ENCODE assay signal across 19 cellular contexts in genomic region chr13:33571618-33572017, GRCh38.
A peak's percentile ranks its signal among the peaks of the same experiment; 100 is the strongest.
DNase-seq lines count a peak whose midpoint lies in the region; ATAC-seq and TF ChIP-seq lines count a peak whose summit lies in the region.
"Had no signal": no experiment of that assay in that cellular context is flagged by ENCODE, and none has a peak within 500 bp of the region (broad histone marks: within the 10 kb centered on the region; RNA-seq: fewer than 3 reads in every experiment).

No MANE protein-coding gene starts in this region.

- TF ChIP-seq CTCF in GM20000 (IDR thresholded peaks at IDR 0.05; ENCODE audit: extremely low read depth, missing control alignments): no peak

- intact Hi-C loops in Right ventricle myocardium superior (cut with DNase I): no loop called here

- no peak for TF ChIP-seq POLR2A in GM18505 (IDR thresholded peaks at IDR 0.05; ENCODE audit: borderline replicate concordance, extremely low read depth, insufficient read depth, insufficient read length)

- DNase-seq in GM20000 (ENCODE audit: low spot score): peak; percentile 8
- DNase-seq in activated T-cell treated with anti-CD3 and anti-CD28 coated beads for 4 hours: no peak
- no peak for DNase-seq in NCI-H2081 treated with DMSO at 0.1 percent for 48 hours (lab: John Stamatoyannopoulos, UW)
- no peak for DNase-seq in globus pallidus (ENCODE audit: low spot score)
- no peak for DNase-seq in Right ventricle myocardium superior
- DNase-seq: activated CD4-positive, alpha-beta T cell treated with anti-CD3 and anti-CD28 coated beads, Interleukin-2, amount 10 ng/mL, durations not matched to agents 24 days and 14 days; COR-L47; esophagus squamous epithelium; GF-D8; hippocampal formation; left lung; NCI-H2171; NK-92 treated with Interleukin-12 subunit alpha and Interleukin-12 subunit beta, amount 100 ng/mL, for 24 hours; SHP77 treated with DMSO at 0.1 percent for 48 hours; T-helper 9 cell had no signal

- ATAC-seq in GM18505 (IDR thresholded peaks at IDR 0.05; ENCODE audit: unreplicated experiment) (peak; percentile 95), HG02840 (IDR thresholded peaks at IDR 0.05; ENCODE audit: low FRiP score, unreplicated experiment) (peak; percentile 88), HG03469 (IDR thresholded peaks at IDR 0.05; ENCODE audit: unreplicated experiment) (peak; percentile 82), Right ventricle myocardium superior (ENCODE audit: poor library complexity) (no peak)
- ATAC-seq: HepG2, left lung had no signal
